1 cellular context compared by ENCODE assay signal in the genomic region with DNA sequence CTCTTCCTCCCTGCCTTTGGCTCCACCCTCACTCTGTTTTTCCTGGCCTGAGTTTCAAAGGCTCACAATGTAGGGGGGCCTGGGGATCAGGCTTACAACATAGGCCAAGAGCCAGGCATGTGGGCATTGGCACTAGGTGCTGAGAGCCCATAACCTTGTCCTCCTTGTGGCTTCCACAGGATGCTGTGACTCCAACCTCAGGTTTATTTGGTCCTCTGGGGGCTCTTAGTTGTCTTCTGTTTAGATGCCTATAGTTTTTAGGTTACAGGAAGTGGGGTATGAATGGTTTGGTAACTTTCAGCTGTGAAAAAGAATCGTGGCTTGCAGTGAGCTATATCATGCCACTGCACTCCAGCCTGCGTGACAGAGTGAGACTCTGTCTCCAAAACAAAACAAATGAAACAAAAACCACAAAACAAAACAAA.
A peak's percentile ranks its signal among the peaks of the same experiment; 100 is the strongest.
TF ChIP-seq lines count a peak whose summit lies in the region.

No MANE protein-coding gene starts in this region.

TF ChIP-seq in GM12878, 131 proteins besides CTCF, POLR2A, EP300 and RAD21:
- TF ChIP-seq SREBF1 (IDR thresholded peaks at IDR 0.05; ENCODE audit: low read length) (no peak), RUNX3 (IDR thresholded peaks at IDR 0.05; ENCODE audit: low read length) (peak; percentile 73)
